In the genomic region with DNA sequence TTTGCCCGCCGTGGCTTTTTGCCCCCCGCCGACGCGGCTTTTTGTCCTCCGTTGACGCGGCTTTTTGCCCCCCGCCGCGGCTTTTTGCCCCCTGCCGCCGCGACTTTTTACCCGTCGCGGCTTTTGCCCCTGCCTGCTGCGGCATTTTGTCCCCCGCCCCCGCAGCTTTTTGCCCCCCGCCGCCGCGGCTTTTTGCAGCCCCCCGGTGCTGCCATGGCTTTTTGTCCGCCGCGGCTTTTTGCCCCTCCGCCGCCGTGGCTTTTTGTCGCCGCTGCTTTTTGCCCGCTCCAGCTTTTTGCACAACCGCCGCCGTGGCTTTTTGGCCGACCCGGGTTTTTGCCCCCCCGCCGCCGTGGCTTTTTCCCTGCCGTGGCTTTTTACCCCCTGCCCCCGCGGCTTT, we compare ENCODE assay signal across 22 cellular contexts.
"Had no signal": no experiment of that assay in that cellular context is flagged by ENCODE, and none has a peak within 500 bp of the region (broad histone marks: within the 10 kb centered on the region; RNA-seq: fewer than 3 reads in every experiment).

No MANE protein-coding gene starts in this region.

- H3K27ac ChIP-seq: colonic mucosa, coronary artery, dorsolateral prefrontal cortex, epithelial cell of prostate, esophagus squamous epithelium, foreskin keratinocyte, gastrocnemius medialis, gastroesophageal sphincter, heart left ventricle, heart right ventricle had no signal

- H3K4me3 ChIP-seq: colonic mucosa, coronary artery, dorsolateral prefrontal cortex, esophagus squamous epithelium, gastrocnemius medialis, gastroesophageal sphincter, heart left ventricle, heart right ventricle had no signal

- DNase-seq: colonic mucosa; cortex of kidney; dermis blood vessel endothelial cell; dorsolateral prefrontal cortex; effector CD4-positive, alpha-beta T cell; effector CD8-positive, alpha-beta T cell; effector memory CD4-positive, alpha-beta T cell; effector memory CD8-positive, alpha-beta T cell; endodermal cell; erythroblast; esophagus squamous epithelium; foreskin fibroblast; foreskin keratinocyte; foreskin melanocyte; gastrocnemius medialis; glutamatergic neuron; head of caudate nucleus; heart left ventricle; heart right ventricle had no signal

- H3K27me3 ChIP-seq: colonic mucosa, esophagus squamous epithelium, foreskin keratinocyte, gastrocnemius medialis, heart right ventricle had no signal

- H3K9me3 ChIP-seq: colonic mucosa, gastrocnemius medialis, heart left ventricle had no signal

- H3K4me1 ChIP-seq: colonic mucosa, esophagus squamous epithelium, foreskin keratinocyte, gastrocnemius medialis, gastroesophageal sphincter, heart left ventricle, heart right ventricle had no signal

- H3K36me3 ChIP-seq: colonic mucosa, esophagus squamous epithelium, gastrocnemius medialis, gastroesophageal sphincter, heart left ventricle, heart right ventricle had no signal
